Comparison of ENCODE assay signal across 8 cellular contexts in the genomic region with DNA sequence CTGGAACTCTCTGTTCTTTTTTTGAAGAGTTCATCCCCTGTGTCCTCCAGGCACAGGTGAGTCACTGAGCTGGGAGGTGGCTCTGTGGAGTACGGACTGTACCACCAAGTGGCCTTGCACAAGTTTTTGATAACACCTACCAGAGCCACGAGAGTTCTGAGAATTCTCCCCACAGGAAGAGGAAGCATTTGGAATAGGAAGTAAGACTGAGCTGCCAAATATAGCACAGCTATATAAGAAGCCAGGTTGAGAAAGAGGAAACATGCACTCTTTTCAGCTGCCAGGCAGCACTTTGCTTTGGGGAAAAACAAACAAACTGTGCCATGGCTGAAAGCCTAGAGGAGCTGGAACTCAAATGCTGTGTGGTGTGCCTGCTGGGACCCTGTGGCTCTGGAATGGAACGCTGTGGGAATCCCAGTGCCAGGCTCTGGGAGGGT.
DNase-seq lines count a peak whose midpoint lies in the region; ATAC-seq, FAIRE-seq and TF ChIP-seq lines count a peak whose summit lies in the region.

No MANE protein-coding gene starts in this region.

- CTCF ChIA-PET in CD8-positive, alpha-beta memory T cell (lab: Charles Lee): interaction anchor here (0.6 to 3.3 kb wide), 7 partner anchors 11 to 183 kb away, joined by 3 to 18 read pairs (median 3); no protein-coding TSS in a partner anchor
- CTCF ChIA-PET in T-cell (lab: Charles Lee) (interaction anchor here in 1 of 2 donors (1.0 to 2.9 kb wide), 7 partner anchors 12 to 149 kb away, joined by 3 to 26 read pairs (median 5); no protein-coding TSS in a partner anchor), endothelial cell of umbilical vein (lab: Charles Lee) (interaction anchor here (1.0 to 6.4 kb wide), 3 partner anchors 11 to 64 kb away, joined by 4 to 45 read pairs (median 11); no protein-coding TSS in a partner anchor)

- POLR2A ChIA-PET in CD8-positive, alpha-beta memory T cell (lab: Charles Lee): interaction anchor here (0.9 kb wide), 1 partner anchor 154 kb away, joined by 3 read pairs; no protein-coding TSS in a partner anchor
- POLR2A ChIA-PET in T-cell (lab: Charles Lee): interaction anchor here (0.6 to 1.2 kb wide), 5 partner anchors 32 to 484 kb away, joined by 3 to 5 read pairs (median 3); no protein-coding TSS in a partner anchor
- POLR2A ChIA-PET in endothelial cell of umbilical vein (lab: Charles Lee): interaction anchor here (0.9 kb wide), 1 partner anchor 287 kb away, joined by 3 read pairs; the partner anchor contains the start of gene C6orf62
- POLR2A ChIA-PET in naive thymus-derived CD8-positive, alpha-beta T cell (lab: Charles Lee): interaction anchor here (1.1 to 3.3 kb wide), 6 partner anchors 10 to 149 kb away, joined by 3 to 14 read pairs (median 6); no protein-coding TSS in a partner anchor

- peaks cover 48% of the 10 kb centered on the region for H3K4me1 ChIP-seq in CD8-positive, alpha-beta memory T cell (ENCODE audit: insufficient read depth, low read length)
- H3K4me1 ChIP-seq in endothelial cell of umbilical vein (ENCODE audit: control insufficient read depth, extremely low read depth, insufficient read depth, low read length): peaks cover 33% of the 10 kb centered on the region

- H3K9ac ChIP-seq in endothelial cell of umbilical vein (replicated peaks; ENCODE audit: extremely low read depth, insufficient read depth, low read length): no peak overlapping the region

- H3K9me3 ChIP-seq in CD8-positive, alpha-beta memory T cell (ENCODE audit: low read length): no peaks in the 10 kb centered on the region
- no peaks in the 10 kb centered on the region for H3K9me3 ChIP-seq in endothelial cell of umbilical vein (replicated peaks; ENCODE audit: control insufficient read depth, insufficient read depth, low read length)

- H3K9me1 ChIP-seq in endothelial cell of umbilical vein (replicated peaks; ENCODE audit: control insufficient read depth, extremely low read depth, insufficient read depth, low read length): no peaks in the 10 kb centered on the region

- H3K27me3 Mint-ChIP-seq in CD8-positive, alpha-beta memory T cell: no peaks in the 10 kb centered on the region
- H3K27me3 Mint-ChIP-seq in T-cell: no peaks in the 10 kb centered on the region
- H3K27me3 Mint-ChIP-seq in naive thymus-derived CD8-positive, alpha-beta T cell: no peaks in the 10 kb centered on the region

- peaks cover 68 to 72% (median 72%) of the 10 kb centered on the region in 3 donors for H3K4me1 Mint-ChIP-seq in CD8-positive, alpha-beta memory T cell
- peaks cover 79 to 99% (median 80%) of the 10 kb centered on the region in 3 donors for H3K4me1 Mint-ChIP-seq in T-cell
- H3K4me1 Mint-ChIP-seq in naive thymus-derived CD8-positive, alpha-beta T cell: peaks cover 44 to 80% (median 75%) of the 10 kb centered on the region in 4 donors

- no peaks in the 10 kb centered on the region for H3K36me3 ChIP-seq in CD8-positive, alpha-beta memory T cell (ENCODE audit: insufficient read depth, low read length)
- no peaks in the 10 kb centered on the region for H3K36me3 ChIP-seq in endothelial cell of umbilical vein (ENCODE audit: control insufficient read depth in 2 of 2, extremely low read depth in 1 of 2, insufficient read depth in 2 of 2, low read length in 2 of 2)

- TF ChIP-seq POLR2A in endothelial cell of umbilical vein (IDR thresholded peaks at IDR 0.05; ENCODE audit: low read depth, low read length): no peak

- DNase-seq in CD8-positive, alpha-beta memory T cell: peak in 3 of 5 donors; percentile 25 to 36 (median 36)
- DNase-seq in T-cell (peak in 15 of 34 experiments; percentile 7 to 49 (median 20)), endothelial cell of umbilical vein (ENCODE audit: low read depth, low spot score) (peak; percentile 68), NCI-H2227 treated with DMSO at 0.1 percent for 48 hours (lab: John Stamatoyannopoulos, UW) (no peak)
- peak in 5 of 10 donors; percentile 15 to 40 (median 28) for DNase-seq in naive thymus-derived CD8-positive, alpha-beta T cell
- no peak for DNase-seq in activated CD8-positive, alpha-beta memory T cell treated with anti-CD3 and anti-CD28 coated beads, Interleukin-2, amount 50 U/mL, for 4 hours

- intact Hi-C loops in endothelial cell of umbilical vein (cut with micrococcal nuclease): no loop called here

- BruUV-seq in endothelial cell of umbilical vein (replicated peaks; lab: Mats Ljungman, UMichigan): no TSS peak

- H3K27ac Mint-ChIP-seq in CD8-positive, alpha-beta memory T cell: peak overlapping the region; percentile 22 to 96 (median 86)
- H3K27ac Mint-ChIP-seq in T-cell: peak overlapping the region; percentile 88 to 91
- H3K27ac Mint-ChIP-seq in naive thymus-derived CD8-positive, alpha-beta T cell: peak overlapping the region; percentile 71 to 96 (median 91)

- peaks cover 0 to 7% (median 4%) of the 10 kb centered on the region in 3 donors for H3K36me3 Mint-ChIP-seq in CD8-positive, alpha-beta memory T cell
- H3K36me3 Mint-ChIP-seq in T-cell: no peaks in the 10 kb centered on the region
- no peaks in the 10 kb centered on the region for H3K36me3 Mint-ChIP-seq in naive thymus-derived CD8-positive, alpha-beta T cell

- FAIRE-seq in endothelial cell of umbilical vein (lab: Jason Lieb, UNC): no peak

- peak overlapping the region; percentile 63 for H2AFZ ChIP-seq in endothelial cell of umbilical vein (ENCODE audit: low read depth, low read length)

- peak overlapping the region; percentile 32 for H3K4me3 ChIP-seq in CD8-positive, alpha-beta memory T cell (ENCODE audit: low read length)
- H3K4me3 ChIP-seq in endothelial cell of umbilical vein (replicated peaks in 1 of 3; ENCODE audit: insufficient read depth in 1 of 3, low read depth in 1 of 3, low read length in 3 of 3): no peak overlapping the region

- no peaks in the 10 kb centered on the region for H3K79me2 ChIP-seq in endothelial cell of umbilical vein (ENCODE audit: control insufficient read depth, insufficient read depth, low read length)

- dilution Hi-C loops in endothelial cell of umbilical vein (cut with MboI; ENCODE audit: extremely low pct_ligation_motif_present, low sequenced_read_pairs): no loop called here

- ATAC-seq in HG02759 (IDR thresholded peaks at IDR 0.05; ENCODE audit: unreplicated experiment): peak; percentile 50
- peak; percentile 72 to 80 (median 75) for ATAC-seq in T-cell (replicated peaks in 1 of 4)
- ATAC-seq in naive thymus-derived CD8-positive, alpha-beta T cell: peak; percentile 69 to 70
- no peak for ATAC-seq in GM21825 (IDR thresholded peaks at IDR 0.05; ENCODE audit: unreplicated experiment)

- H3K9me3 Mint-ChIP-seq in CD8-positive, alpha-beta memory T cell: no peaks in the 10 kb centered on the region
- no peaks in the 10 kb centered on the region for H3K9me3 Mint-ChIP-seq in T-cell
- no peaks in the 10 kb centered on the region for H3K9me3 Mint-ChIP-seq in naive thymus-derived CD8-positive, alpha-beta T cell

- H3K4me2 ChIP-seq in endothelial cell of umbilical vein (ENCODE audit: insufficient read depth, low read length): no peak overlapping the region

- no peaks in the 10 kb centered on the region for H3K27me3 ChIP-seq in CD8-positive, alpha-beta memory T cell (ENCODE audit: insufficient read depth, low read length, poor library complexity, severe bottlenecking)
- H3K27me3 ChIP-seq in endothelial cell of umbilical vein (ENCODE audit: control insufficient read depth in 2 of 2, insufficient read depth in 2 of 2, low read length in 2 of 2): no peaks in the 10 kb centered on the region

- no peaks in the 10 kb centered on the region for H4K20me1 ChIP-seq in endothelial cell of umbilical vein (replicated peaks; ENCODE audit: control insufficient read depth, extremely low read depth, insufficient read depth, low read length)

- peak overlapping the region in 6 of 7 donors; percentile 50 to 88 (median 66) for H3K4me3 Mint-ChIP-seq in CD8-positive, alpha-beta memory T cell
- peak overlapping the region in 2 of 3 donors; percentile 38 to 68 for H3K4me3 Mint-ChIP-seq in T-cell
- H3K4me3 Mint-ChIP-seq in naive thymus-derived CD8-positive, alpha-beta T cell: peak overlapping the region; percentile 38 to 81 (median 74)

- TF ChIP-seq CTCF in endothelial cell of umbilical vein (IDR thresholded peaks at IDR 0.05; ENCODE audit: extremely low read depth in 1 of 2, insufficient read depth in 1 of 2, low read depth in 1 of 2, low read length in 2 of 2): no peak

- peak overlapping the region; percentile 49 for H3K27ac ChIP-seq in CD8-positive, alpha-beta memory T cell (ENCODE audit: low read depth, low read length)
- H3K27ac ChIP-seq in endothelial cell of umbilical vein (ENCODE audit: insufficient read depth, low read depth, low read length): peak overlapping the region; percentile 19

TF ChIP-seq in endothelial cell of umbilical vein, 7 proteins besides CTCF, POLR2A, EP300 and RAD21:
- TF ChIP-seq, protein P1, sequence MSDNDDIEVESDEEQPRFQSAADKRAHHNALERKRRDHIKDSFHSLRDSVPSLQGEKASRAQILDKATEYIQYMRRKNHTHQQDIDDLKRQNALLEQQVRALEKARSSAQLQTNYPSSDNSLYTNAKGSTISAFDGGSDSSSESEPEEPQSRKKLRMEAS (IDR thresholded peaks at IDR 0.05; ENCODE audit: insufficient read depth, insufficient read length): no peak
- TF ChIP-seq FOS (IDR thresholded peaks at IDR 0.05; ENCODE audit: borderline replicate concordance, insufficient read depth, low read length): peak; percentile 14
- TF ChIP-seq MYC (IDR thresholded peaks at IDR 0.05; ENCODE audit: low read depth, low read length): no peak

Comparison
In these comparisons a context has a peak if more than half of its experiments do, and no peak if none do; other contexts are left out.
1. DNase-seq: peak in CD8-positive, alpha-beta memory T cell (3 of 5) and endothelial cell of umbilical vein (single experiment); none in NCI-H2227 treated with DMSO at 0.1 percent for 48 hours (single experiment) and activated CD8-positive, alpha-beta memory T cell treated with anti-CD3 and anti-CD28 coated beads, Interleukin-2, amount 50 U/mL, for 4 hours (single experiment).
2. Peak in every context shown above with its lines, with median percentiles within 50 percentile points of each other: H3K27ac Mint-ChIP-seq and H3K4me3 Mint-ChIP-seq.